Comparison of ENCODE assay signal across 14 cellular contexts in the genomic region with DNA sequence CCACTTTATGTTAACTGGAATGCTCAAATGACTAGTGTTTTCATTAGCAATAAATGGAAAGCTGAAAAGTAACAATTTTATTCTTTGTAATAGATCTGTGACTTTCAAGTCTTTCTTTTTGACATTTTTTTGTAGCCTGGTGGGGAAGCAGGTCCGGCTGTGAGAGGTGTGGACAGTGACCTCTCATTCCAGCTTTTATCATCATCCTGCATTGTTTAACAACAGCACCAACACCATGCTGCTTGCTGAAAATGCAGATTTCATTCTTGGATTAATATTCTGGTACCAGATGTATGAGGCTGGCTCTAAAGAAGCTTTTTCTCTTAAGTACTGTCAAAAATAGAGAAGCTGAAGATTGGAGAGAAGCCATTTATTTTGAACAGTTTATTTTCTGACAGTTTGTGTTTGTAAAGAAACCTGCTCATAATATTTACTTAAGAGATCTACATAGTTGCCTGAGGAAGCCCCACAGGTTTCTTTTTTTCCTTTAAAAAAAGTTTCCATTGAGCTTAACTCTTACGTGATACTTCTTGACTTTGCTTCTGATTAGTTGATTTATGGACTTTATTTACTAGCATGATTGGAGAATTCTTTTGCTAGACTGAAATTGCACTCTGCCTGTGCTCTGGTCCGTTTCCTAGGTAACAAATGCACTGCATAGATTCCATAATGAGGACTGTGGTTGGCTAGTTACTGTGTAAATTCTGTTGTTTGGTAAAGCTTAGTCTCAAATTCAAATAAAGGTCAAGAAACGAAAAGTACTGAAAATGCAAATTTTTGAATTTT. TPM values are rescaled to one million over a fixed set of nuclear protein-coding genes. Genes with fewer than 3 reads are reported as not detected.
A peak's percentile ranks its signal among the peaks of the same experiment; 100 is the strongest.
DNase-seq lines count a peak whose midpoint lies in the region; ATAC-seq and TF ChIP-seq lines count a peak whose summit lies in the region.
"Had no signal": no experiment of that assay in that cellular context is flagged by ENCODE, and none has a peak within 500 bp of the region (broad histone marks: within the 10 kb centered on the region; RNA-seq: fewer than 3 reads in every experiment).

No MANE protein-coding gene starts in this region.

- H3K4me3 Mint-ChIP-seq in type B pancreatic cell, result peak overlapping the region; percentile 52
- H3K4me3 Mint-ChIP-seq: activated CD4-positive, alpha-beta T cell treated with anti-CD3 and anti-CD28 coated beads, Interleukin-2, amount 10 ng/mL, durations not matched to agents 7 days and 5 days; dendritic cell treated with granulocyte-macrophage colony-stimulating factor and Interleukin-4, amounts not matched to agents 40 ng/mL and 50 ng/mL, for 4 days had no signal

- 0 out of 2 replicates have a peak overlapping the region, but pooled peaks have one; percentile 24 for H2AFZ ChIP-seq in PC-9

- intact Hi-C loops in Right ventricle myocardium superior (cut with DNase I), result no loop called here
- intact Hi-C loops in PC-9 (cut with micrococcal nuclease; ENCODE audit: unreplicated experiment), result loop anchor here (5.0 to 10.0 kb wide), 3 partner anchors 135 to 378 kb away; no protein-coding TSS in a partner anchor

- H3K36me3 ChIP-seq in cardiac muscle cell (no peaks in the 10 kb centered on the region), PC-9 (ENCODE audit: low read depth) (peaks cover 12% of the 10 kb centered on the region; the same call in 1 of the 2 replicates), iPS-18a (ENCODE audit: control insufficient read depth, low read depth, low read length) (peaks cover 16% of the 10 kb centered on the region)

- ATAC-seq in Right ventricle myocardium superior (ENCODE audit: poor library complexity) (no peak), HG03354 (IDR thresholded peaks at IDR 0.05; ENCODE audit: poor library complexity, severe bottlenecking, unreplicated experiment) (no peak), HG03442 (IDR thresholded peaks at IDR 0.05; ENCODE audit: unreplicated experiment) (no peak)

- peaks cover 11% of the 10 kb centered on the region for H3K9me3 Mint-ChIP-seq in type B pancreatic cell

- peaks cover 35% of the 10 kb centered on the region for H3K36me3 Mint-ChIP-seq in type B pancreatic cell

- peaks cover 25% of the 10 kb centered on the region for H3K4me1 ChIP-seq in cardiac muscle cell (ENCODE audit: low read depth)
- H3K4me1 ChIP-seq in PC-9 (replicated peaks; ENCODE audit: insufficient read depth), result peaks cover 21% of the 10 kb centered on the region
- peaks cover 33% of the 10 kb centered on the region for H3K4me1 ChIP-seq in iPS-18a (ENCODE audit: control insufficient read depth, low read depth, low read length)

- H3K9me2 ChIP-seq in PC-9 (ENCODE audit: insufficient read depth), result no peaks in the 10 kb centered on the region

- no peaks in the 10 kb centered on the region for H3K27me3 Mint-ChIP-seq in type B pancreatic cell
- H3K27me3 Mint-ChIP-seq: activated CD4-positive, alpha-beta T cell treated with anti-CD3 and anti-CD28 coated beads, Interleukin-2, amount 10 ng/mL, durations not matched to agents 7 days and 5 days had no signal

- peaks cover 49% of the 10 kb centered on the region for H3K79me2 ChIP-seq in PC-9 (ENCODE audit: low read depth)

- 0 out of 2 replicates have a peak overlapping the region, but pooled peaks have one; percentile 17 for H3K4me2 ChIP-seq in PC-9

- H3F3A ChIP-seq in PC-9 (ENCODE audit: insufficient read depth, low read depth), result no peaks in the 10 kb centered on the region; the same call in 1 of the 2 replicates

- H3K4me1 Mint-ChIP-seq in type B pancreatic cell (ENCODE audit: unreplicated experiment), result peaks cover 37% of the 10 kb centered on the region

- H4K20me1 ChIP-seq in PC-9 (ENCODE audit: insufficient read depth), result no peaks in the 10 kb centered on the region

- no peak for TF ChIP-seq CTCF in cardiac muscle cell (IDR thresholded peaks at IDR 0.05; ENCODE audit: low read depth, low read length)
- TF ChIP-seq CTCF in PC-9 (conservative IDR thresholded peaks at IDR 0.05), result no peak
- no peak for TF ChIP-seq CTCF in type B pancreatic cell (conservative IDR thresholded peaks at IDR 0.05)

- H3K4me3 ChIP-seq in cardiac muscle cell (no peak overlapping the region), PC-9 (no peak overlapping the region), iPS-18a (ENCODE audit: low read length) (peak overlapping the region; percentile 24)

- POLR2A ChIA-PET in PC-9 (lab: Charles Lee; ENCODE audit: unreplicated experiment), result interaction anchor here (0.7 kb wide), 1 partner anchor 260 kb away, joined by 6 read pairs; no protein-coding TSS in a partner anchor

- no peaks in the 10 kb centered on the region for H3K9me3 ChIP-seq in cardiac muscle cell (ENCODE audit: low read depth)
- 0 out of 2 replicates have a peak, but pooled peaks cover 7% of the 10 kb centered on the region for H3K9me3 ChIP-seq in PC-9 (ENCODE audit: insufficient read depth, low read depth)
- H3K9me3 ChIP-seq in iPS-18a (ENCODE audit: control insufficient read depth, low read depth, low read length), result peaks cover 12% of the 10 kb centered on the region

- peak overlapping the region; percentile 83 for H3K27ac Mint-ChIP-seq in type B pancreatic cell
- H3K27ac Mint-ChIP-seq: activated CD4-positive, alpha-beta T cell treated with anti-CD3 and anti-CD28 coated beads, Interleukin-2, amount 10 ng/mL, durations not matched to agents 7 days and 5 days; dendritic cell treated with granulocyte-macrophage colony-stimulating factor and Interleukin-4, amounts not matched to agents 40 ng/mL and 50 ng/mL, for 4 days had no signal

- H3K27me3 ChIP-seq in cardiac muscle cell, result no peaks in the 10 kb centered on the region
- H3K27me3 ChIP-seq in PC-9 (ENCODE audit: insufficient read depth, low read depth), result no peaks in the 10 kb centered on the region
- H3K27me3 ChIP-seq in iPS-18a (ENCODE audit: control insufficient read depth, insufficient read depth, low read length), result no peaks in the 10 kb centered on the region

- H3K9ac ChIP-seq in iPS-18a (ENCODE audit: low read length), result no peak overlapping the region

- DNase-seq in cardiac muscle cell (ENCODE audit: low read depth in 1 of 2, low spot score in 1 of 2), result no peak
- no peak for DNase-seq in Right ventricle myocardium superior
- no peak for DNase-seq in PC-9
- DNase-seq in type B pancreatic cell (ENCODE audit: extremely low spot score, unreplicated experiment), result no peak
- DNase-seq in HUDEP-2 (lab: John Stamatoyannopoulos, UW; ENCODE audit: unreplicated experiment in 76 of 76), result no peak
- DNase-seq: activated CD4-positive, alpha-beta T cell treated with anti-CD3 and anti-CD28 coated beads, Interleukin-2, amount 10 ng/mL, durations not matched to agents 7 days and 5 days; activated gamma-delta T cell treated with Interleukin-2 at 50 U/mL for 16 hours; H7; NCI-H1694; small intestine had no signal

- peak overlapping the region; percentile 53 for H3K27ac ChIP-seq in cardiac muscle cell
- no peak overlapping the region for H3K27ac ChIP-seq in PC-9
- H3K27ac ChIP-seq in iPS-18a (ENCODE audit: low read length), result no peak overlapping the region

- no TSS peak for BruUV-seq in PC-9 (replicated peaks; lab: Mats Ljungman, UMichigan)

- CTCF ChIA-PET in PC-9 (lab: Charles Lee), result no interaction called here

RNA-seq across cellular contexts. Expression of a gene that starts 3.4 kb away (rescaled TPM):
- total RNA-seq in cardiac muscle cell, result 10.9 and 20.1 TPM in 2 replicates
- 9.9 and 16.6 TPM in 2 replicates for polyA plus RNA-seq in cardiac muscle cell
- total RNA-seq in Right ventricle myocardium superior, result 3.9 TPM
- 19.5 and 19.8 TPM in 2 replicates for total RNA-seq in PC-9 (2021)
- 15.0 and 28.1 TPM in 2 replicates for total RNA-seq in type B pancreatic cell (ENCODE audit: low replicate concordance)
